Comparison of ENCODE assay signal across 34 cellular contexts in genomic region chr4:185679523-185679922, GRCh38.
"Had no signal": no experiment of that assay in that cellular context is flagged by ENCODE, and none has a peak within 500 bp of the region (broad histone marks: within the 10 kb centered on the region; RNA-seq: fewer than 3 reads in every experiment).

No MANE protein-coding gene starts in this region.

- H3K36me3 ChIP-seq: breast epithelium had no signal

- FAIRE-seq: astrocyte, TTC549 had no signal

- DNase-seq: activated B cell treated with CpG ODN at 0.5 μM for 24 hours; activated CD4-positive, alpha-beta memory T cell treated with anti-CD3 and anti-CD28 coated beads for 36 hours; activated CD4-positive, alpha-beta T cell treated with anti-CD3 and anti-CD28 coated beads for 4 hours; activated CD4-positive, alpha-beta T cell treated with anti-CD3 and anti-CD28 coated beads, Interleukin-2, amount 10 ng/mL, durations not matched to agents 24 days and 14 days; activated CD4-positive, alpha-beta T cell treated with anti-CD3 and anti-CD28 coated beads, Interleukin-2, amount 50 U/mL, for 1 hour; activated CD4-positive, alpha-beta T cell treated with anti-CD3 and anti-CD28 coated beads, Interleukin-2, amount 50 U/mL, for 4 hours; activated CD4-positive, CD25-positive, alpha-beta regulatory T cell treated with anti-CD3 and anti-CD28 coated beads, Interleukin-2, amount 50 U/mL, for 72 hours; activated CD8-positive, alpha-beta memory T cell treated with anti-CD3 and anti-CD28 coated beads, Interleukin-2, amount 50 U/mL, for 4 hours; activated CD8-positive, alpha-beta T cell treated with anti-CD3 and anti-CD28 coated beads for 36 hours; activated effector memory CD4-positive, alpha-beta T cell treated with anti-CD3 and anti-CD28 coated beads, Interleukin-2, amount 50 U/mL, for 16 hours; activated gamma-delta T cell treated with Interleukin-2 at 50 U/mL for 16 hours; activated naive CD4-positive, alpha-beta T cell; activated naive CD4-positive, alpha-beta T cell treated with anti-CD3 and anti-CD28 coated beads for 36 hours; activated naive CD4-positive, alpha-beta T cell treated with anti-CD3 and anti-CD28 coated beads, Interleukin-2, amount 50 U/mL, for 16 hours; activated naive CD8-positive, alpha-beta T cell treated with anti-CD3 and anti-CD28 coated beads for 36 hours; activated T-cell treated with anti-CD3 and anti-CD28 coated beads for 4 hours; activated T-cell treated with anti-CD3 and anti-CD28 coated beads, Interleukin-2, amount 50 U/mL, for 1 hour; activated T-cell treated with anti-CD3 and anti-CD28 coated beads, Interleukin-2, amount 50 U/mL, for 4 hours; activated T-cell treated with anti-CD3 and anti-CD28 coated beads, Interleukin-2, amount 50 U/mL, for 72 hours; adrenal gland; amniotic stem cell; aorta; body of pancreas; brain microvascular endothelial cell; central memory CD4-positive, alpha-beta T cell; T-helper 1 cell; T-helper 2 cell; T-helper 9 cell had no signal

- H3K27me3 ChIP-seq: adrenal gland, body of pancreas, brain microvascular endothelial cell, breast epithelium had no signal

- H3K27ac ChIP-seq: body of pancreas, brain microvascular endothelial cell, breast epithelium, VCaP had no signal

- H3K9me3 ChIP-seq: body of pancreas, breast epithelium had no signal

- H3K4me3 ChIP-seq: adrenal gland, body of pancreas, breast epithelium had no signal

- ATAC-seq: activated CD8-positive, alpha-beta T cell treated with anti-CD3 and anti-CD28 coated beads for 36 hours; activated naive CD4-positive, alpha-beta T cell treated with anti-CD3 and anti-CD28 coated beads, Interleukin-2, amount 50 U/mL, for 72 hours; activated T-cell treated with anti-CD3 and anti-CD28 coated beads, Interleukin-2, amount 50 U/mL, for 4 hours; activated T-cell treated with anti-CD3 and anti-CD28 coated beads, Interleukin-2, amount 50 U/mL, for 72 hours; activated T-helper 17 cell treated with anti-CD3 and anti-CD28 coated beads, Interleukin-2, amount 50 U/mL, for 72 hours; body of pancreas had no signal

- H3K4me1 ChIP-seq: breast epithelium had no signal
